In the genomic region with DNA sequence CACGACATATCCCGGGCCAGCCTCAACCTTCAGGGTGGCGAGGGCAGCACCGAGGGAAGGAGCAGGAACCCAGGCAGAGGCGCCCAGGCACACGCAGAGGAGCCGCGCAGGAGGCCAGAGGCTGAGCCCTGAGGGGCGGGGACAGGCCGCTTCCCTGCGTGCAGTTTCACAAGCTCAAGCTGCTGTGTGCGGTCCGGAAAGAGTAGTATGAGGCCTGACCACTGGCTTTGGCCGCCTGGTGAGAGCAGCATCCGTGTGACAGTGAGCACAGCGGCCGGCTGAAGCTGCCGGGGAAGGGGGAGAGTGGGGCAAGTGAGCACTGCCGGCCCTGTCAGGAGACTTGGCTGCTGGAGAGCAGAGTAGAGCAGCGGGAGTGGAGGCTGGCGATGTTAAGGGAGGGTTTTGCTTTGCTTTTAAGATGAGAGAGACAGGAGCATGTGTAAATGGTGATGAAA, we compare ENCODE assay signal across 1 cellular context.
TF ChIP-seq lines count a peak whose summit lies in the region.

No MANE protein-coding gene starts in this region.

TF ChIP-seq in GM23338, 12 proteins besides CTCF, POLR2A, EP300 and RAD21 (continued from another document):
- TF ChIP-seq, protein P1, sequence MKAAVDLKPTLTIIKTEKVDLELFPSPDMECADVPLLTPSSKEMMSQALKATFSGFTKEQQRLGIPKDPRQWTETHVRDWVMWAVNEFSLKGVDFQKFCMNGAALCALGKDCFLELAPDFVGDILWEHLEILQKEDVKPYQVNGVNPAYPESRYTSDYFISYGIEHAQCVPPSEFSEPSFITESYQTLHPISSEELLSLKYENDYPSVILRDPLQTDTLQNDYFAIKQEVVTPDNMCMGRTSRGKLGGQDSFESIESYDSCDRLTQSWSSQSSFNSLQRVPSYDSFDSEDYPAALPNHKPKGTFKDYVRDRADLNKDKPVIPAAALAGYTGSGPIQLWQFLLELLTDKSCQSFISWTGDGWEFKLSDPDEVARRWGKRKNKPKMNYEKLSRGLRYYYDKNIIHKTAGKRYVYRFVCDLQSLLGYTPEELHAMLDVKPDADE (IDR thresholded peaks at IDR 0.05): no peak
- TF ChIP-seq EZH2 (IDR thresholded peaks at IDR 0.05; ENCODE audit: low read depth, unreplicated experiment): no peak
- TF ChIP-seq EZH2phosphoT487 (IDR thresholded peaks at IDR 0.05; ENCODE audit: unreplicated experiment): no peak
- TF ChIP-seq STAT1 (IDR thresholded peaks at IDR 0.05; ENCODE audit: unreplicated experiment): no peak
- TF ChIP-seq POLR2AphosphoS5 (IDR thresholded peaks at IDR 0.05; ENCODE audit: low read depth): no peak
- TF ChIP-seq NANOG (IDR thresholded peaks at IDR 0.05; ENCODE audit: borderline replicate concordance): no peak
- TF ChIP-seq, protein P2, sequence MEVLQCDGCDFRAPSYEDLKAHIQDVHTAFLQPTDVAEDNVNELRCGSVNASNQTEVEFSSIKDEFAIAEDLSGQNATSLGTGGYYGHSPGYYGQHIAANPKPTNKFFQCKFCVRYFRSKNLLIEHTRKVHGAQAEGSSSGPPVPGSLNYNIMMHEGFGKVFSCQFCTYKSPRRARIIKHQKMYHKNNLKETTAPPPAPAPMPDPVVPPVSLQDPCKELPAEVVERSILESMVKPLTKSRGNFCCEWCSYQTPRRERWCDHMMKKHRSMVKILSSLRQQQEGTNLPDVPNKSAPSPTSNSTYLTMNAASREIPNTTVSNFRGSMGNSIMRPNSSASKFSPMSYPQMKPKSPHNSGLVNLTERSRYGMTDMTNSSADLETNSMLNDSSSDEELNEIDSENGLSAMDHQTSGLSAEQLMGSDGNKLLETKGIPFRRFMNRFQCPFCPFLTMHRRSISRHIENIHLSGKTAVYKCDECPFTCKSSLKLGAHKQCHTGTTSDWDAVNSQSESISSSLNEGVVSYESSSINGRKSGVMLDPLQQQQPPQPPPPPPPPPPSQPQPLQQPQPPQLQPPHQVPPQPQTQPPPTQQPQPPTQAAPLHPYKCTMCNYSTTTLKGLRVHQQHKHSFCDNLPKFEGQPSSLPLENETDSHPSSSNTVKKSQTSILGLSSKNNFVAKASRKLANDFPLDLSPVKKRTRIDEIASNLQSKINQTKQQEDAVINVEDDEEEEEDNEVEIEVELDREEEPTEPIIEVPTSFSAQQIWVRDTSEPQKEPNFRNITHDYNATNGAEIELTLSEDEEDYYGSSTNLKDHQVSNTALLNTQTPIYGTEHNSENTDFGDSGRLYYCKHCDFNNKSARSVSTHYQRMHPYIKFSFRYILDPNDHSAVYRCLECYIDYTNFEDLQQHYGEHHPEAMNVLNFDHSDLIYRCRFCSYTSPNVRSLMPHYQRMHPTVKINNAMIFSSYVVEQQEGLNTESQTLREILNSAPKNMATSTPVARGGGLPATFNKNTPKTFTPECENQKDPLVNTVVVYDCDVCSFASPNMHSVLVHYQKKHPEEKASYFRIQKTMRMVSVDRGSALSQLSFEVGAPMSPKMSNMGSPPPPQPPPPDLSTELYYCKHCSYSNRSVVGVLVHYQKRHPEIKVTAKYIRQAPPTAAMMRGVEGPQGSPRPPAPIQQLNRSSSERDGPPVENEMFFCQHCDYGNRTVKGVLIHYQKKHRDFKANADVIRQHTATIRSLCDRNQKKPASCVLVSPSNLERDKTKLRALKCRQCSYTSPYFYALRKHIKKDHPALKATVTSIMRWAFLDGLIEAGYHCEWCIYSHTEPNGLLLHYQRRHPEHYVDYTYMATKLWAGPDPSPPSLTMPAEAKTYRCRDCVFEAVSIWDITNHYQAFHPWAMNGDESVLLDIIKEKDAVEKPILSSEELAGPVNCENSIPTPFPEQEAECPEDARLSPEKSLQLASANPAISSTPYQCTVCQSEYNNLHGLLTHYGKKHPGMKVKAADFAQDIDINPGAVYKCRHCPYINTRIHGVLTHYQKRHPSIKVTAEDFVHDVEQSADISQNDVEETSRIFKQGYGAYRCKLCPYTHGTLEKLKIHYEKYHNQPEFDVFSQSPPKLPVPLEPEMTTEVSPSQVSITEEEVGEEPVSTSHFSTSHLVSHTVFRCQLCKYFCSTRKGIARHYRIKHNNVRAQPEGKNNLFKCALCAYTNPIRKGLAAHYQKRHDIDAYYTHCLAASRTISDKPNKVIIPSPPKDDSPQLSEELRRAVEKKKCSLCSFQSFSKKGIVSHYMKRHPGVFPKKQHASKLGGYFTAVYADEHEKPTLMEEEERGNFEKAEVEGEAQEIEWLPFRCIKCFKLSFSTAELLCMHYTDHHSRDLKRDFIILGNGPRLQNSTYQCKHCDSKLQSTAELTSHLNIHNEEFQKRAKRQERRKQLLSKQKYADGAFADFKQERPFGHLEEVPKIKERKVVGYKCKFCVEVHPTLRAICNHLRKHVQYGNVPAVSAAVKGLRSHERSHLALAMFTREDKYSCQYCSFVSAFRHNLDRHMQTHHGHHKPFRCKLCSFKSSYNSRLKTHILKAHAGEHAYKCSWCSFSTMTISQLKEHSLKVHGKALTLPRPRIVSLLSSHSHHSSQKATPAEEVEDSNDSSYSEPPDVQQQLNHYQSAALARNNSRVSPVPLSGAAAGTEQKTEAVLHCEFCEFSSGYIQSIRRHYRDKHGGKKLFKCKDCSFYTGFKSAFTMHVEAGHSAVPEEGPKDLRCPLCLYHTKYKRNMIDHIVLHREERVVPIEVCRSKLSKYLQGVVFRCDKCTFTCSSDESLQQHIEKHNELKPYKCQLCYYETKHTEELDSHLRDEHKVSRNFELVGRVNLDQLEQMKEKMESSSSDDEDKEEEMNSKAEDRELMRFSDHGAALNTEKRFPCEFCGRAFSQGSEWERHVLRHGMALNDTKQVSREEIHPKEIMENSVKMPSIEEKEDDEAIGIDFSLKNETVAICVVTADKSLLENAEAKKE (CRISPR knock-in tag; IDR thresholded peaks at IDR 0.05): no peak
- TF ChIP-seq JUNB (IDR thresholded peaks at IDR 0.05; ENCODE audit: unreplicated experiment): no peak
- TF ChIP-seq CREB1 (CRISPR knock-in tag; IDR thresholded peaks at IDR 0.05; ENCODE audit: low read depth): no peak
